ENCODE assay signal across 13 cellular contexts in the genomic region with DNA sequence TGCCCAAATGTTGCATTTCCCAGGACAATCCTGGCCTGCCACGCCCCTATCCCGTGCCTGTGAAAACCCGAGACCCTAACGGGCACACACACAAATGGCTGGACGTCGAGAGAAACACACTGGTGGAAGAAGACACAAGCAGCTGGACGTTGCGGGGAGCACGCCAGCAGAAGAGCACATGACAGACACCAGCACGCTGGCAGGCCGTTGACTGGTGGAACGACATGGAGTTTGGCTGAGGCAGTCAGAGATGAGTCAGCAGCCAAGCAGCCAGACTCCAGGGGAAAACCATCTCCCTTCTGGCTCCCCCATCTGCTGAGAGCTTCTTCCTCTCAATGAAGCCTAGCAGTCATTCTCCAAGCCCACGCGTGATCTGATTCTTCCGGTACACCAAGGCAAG.
A peak's percentile ranks its signal among the peaks of the same experiment; 100 is the strongest.
DNase-seq lines count a peak whose midpoint lies in the region; TF ChIP-seq lines count a peak whose summit lies in the region.
"Had no signal": no experiment of that assay in that cellular context is flagged by ENCODE, and none has a peak within 500 bp of the region (broad histone marks: within the 10 kb centered on the region; RNA-seq: fewer than 3 reads in every experiment).

No MANE protein-coding gene starts in this region.

- intact Hi-C loops in left ventricle myocardium inferior (cut with micrococcal nuclease), result no loop called here

- H3K79me2 ChIP-seq in H9 (ENCODE audit: insufficient read depth, low read length), result no peaks in the 10 kb centered on the region

- no peak for TF ChIP-seq CTCF in H9 (conservative IDR thresholded peaks at IDR 0.05)
- no peak for TF ChIP-seq CTCF in left ventricle myocardium inferior (IDR thresholded peaks at IDR 0.05; ENCODE audit: borderline replicate concordance)
- no peak for TF ChIP-seq CTCF in nephron progenitor cell (IDR thresholded peaks at IDR 0.05)

- no peak overlapping the region for H4K8ac ChIP-seq in H9 (replicated peaks; ENCODE audit: insufficient read length, low read depth, low read length)

- no peaks in the 10 kb centered on the region for H3K23me2 ChIP-seq in H9 (ENCODE audit: insufficient read length, low read depth, low read length, poor library complexity, severe bottlenecking)

- H3K18ac ChIP-seq in H9 (ENCODE audit: insufficient read length, low read depth, low read length), result no peak overlapping the region

- no peaks in the 10 kb centered on the region for H3K79me1 ChIP-seq in H9 (ENCODE audit: insufficient read depth, low read depth, low read length, poor library complexity, severe bottlenecking)

- H2AK5ac ChIP-seq in H9 (ENCODE audit: insufficient read length, low read length), result no peak overlapping the region

- no peak overlapping the region for H3T11ph ChIP-seq in H9 (ENCODE audit: low read length)

- no peak overlapping the region for H2BK20ac ChIP-seq in H9 (ENCODE audit: low read depth, low read length, poor library complexity, severe bottlenecking)

- no peaks in the 10 kb centered on the region for H3K27me3 ChIP-seq in H9 (ENCODE audit: insufficient read depth, low read length)
- H3K27me3 ChIP-seq in SJSA1 (replicated peaks), result no peaks in the 10 kb centered on the region
- no peaks in the 10 kb centered on the region for H3K27me3 ChIP-seq in left ventricle myocardium inferior (ENCODE audit: low read depth)

- no CpG with 5 or more reads among the region's 15 CpGs for WGBS in H9 (ENCODE audit: extremely low coverage, insufficient read length, low lambda C conversion rate)

- H3K56ac ChIP-seq in H9 (ENCODE audit: insufficient read length, low read depth, low read length), result no peak overlapping the region

- H3K27me3 Mint-ChIP-seq in H9 (ENCODE audit: low read depth) (no peaks in the 10 kb centered on the region), nephron progenitor cell (ENCODE audit: low read depth, poor library complexity) (peaks cover 3% of the 10 kb centered on the region)
- H3K27me3 Mint-ChIP-seq: activated naive CD4-positive, alpha-beta T cell treated with anti-CD3 and anti-CD28 coated beads, Interleukin-2, amount 50 U/mL, for 24 hours; B cell; progenitor cell of endocrine pancreas; T-cell had no signal

- no peak overlapping the region for H3K4me3 Mint-ChIP-seq in H9
- H3K4me3 Mint-ChIP-seq in nephron progenitor cell, result no peak overlapping the region
- H3K4me3 Mint-ChIP-seq: activated naive CD4-positive, alpha-beta T cell treated with anti-CD3 and anti-CD28 coated beads, Interleukin-2, amount 50 U/mL, for 24 hours; B cell; T-cell had no signal

- H3K27ac Mint-ChIP-seq in H9, result 0 out of 7 replicates have a peak overlapping the region, but pooled peaks of 1 of the 3 experiments have one; percentile 11
- no peak overlapping the region for H3K27ac Mint-ChIP-seq in nephron progenitor cell
- H3K27ac Mint-ChIP-seq: activated naive CD4-positive, alpha-beta T cell treated with anti-CD3 and anti-CD28 coated beads, Interleukin-2, amount 50 U/mL, for 24 hours; B cell; progenitor cell of endocrine pancreas; T-cell had no signal

- H2BK5ac ChIP-seq in H9 (ENCODE audit: insufficient read length, low read length), result no peak overlapping the region

- no peak overlapping the region for H2AFZ ChIP-seq in H9 (ENCODE audit: low read length)

- H3K27ac ChIP-seq in H9 (ENCODE audit: insufficient read length, low read depth, low read length) (no peak overlapping the region), SJSA1 (no peak overlapping the region), left ventricle myocardium inferior (replicated peaks) (no peak overlapping the region)

- H3K4me1 Mint-ChIP-seq in H9, result peaks cover 0 to 4% of the 10 kb centered on the region in 2 experiments; a peak in 2 of 4 replicates
- no peaks in the 10 kb centered on the region for H3K4me1 Mint-ChIP-seq in nephron progenitor cell
- H3K4me1 Mint-ChIP-seq: activated naive CD4-positive, alpha-beta T cell treated with anti-CD3 and anti-CD28 coated beads, Interleukin-2, amount 50 U/mL, for 24 hours; B cell; T-cell had no signal

- peak; percentile 10 for DNase-seq in AG20443 (ENCODE audit: low spot score)
- DNase-seq in H9, result peak; percentile 36
- peak; percentile 8 to 47 for DNase-seq in SJSA1 (ENCODE audit: low read depth in 1 of 2, low spot score in 2 of 2)
- DNase-seq in left ventricle myocardium inferior, result peak; percentile 29
- no peak for DNase-seq in nucleus accumbens (lab: John Stamatoyannopoulos, UW)
- no peak for DNase-seq in nephron progenitor cell
- no peak for DNase-seq in NCI-H2029 (lab: John Stamatoyannopoulos, UW)
- DNase-seq in GM19240 (ENCODE audit: insufficient read length, low spot score), result no peak
- DNase-seq: MM.1S, T-cell had no signal

- no peak overlapping the region for H3K4me2 ChIP-seq in H9 (ENCODE audit: insufficient read depth, insufficient read length, low read length)

- H4K5ac ChIP-seq in H9 (ENCODE audit: insufficient read length, low read depth, low read length), result no peak overlapping the region

- H3K9me3 ChIP-seq in H9 (ENCODE audit: control insufficient read depth, low read depth, low read length), result no peaks in the 10 kb centered on the region
- 0 out of 2 replicates have a peak, but pooled peaks cover 10% of the 10 kb centered on the region for H3K9me3 ChIP-seq in SJSA1 (replicated peaks)
- H3K9me3 ChIP-seq in left ventricle myocardium inferior (replicated peaks), result peaks cover 8% of the 10 kb centered on the region

- H2BK12ac ChIP-seq in H9 (ENCODE audit: insufficient read length, low read depth, low read length), result no peak overlapping the region

- H3K9me3 Mint-ChIP-seq in H9 (peaks cover 2 to 10% of the 10 kb centered on the region in 2 experiments; a peak in 3 of 5 replicates), nephron progenitor cell (no peaks in the 10 kb centered on the region)

- H3K23ac ChIP-seq in H9 (ENCODE audit: insufficient read length, low read depth, low read length), result no peak overlapping the region

- no peak overlapping the region for H3K4ac ChIP-seq in H9 (ENCODE audit: low read depth, low read length)

- no peaks in the 10 kb centered on the region for H3K36me3 Mint-ChIP-seq in H9 (ENCODE audit: insufficient read depth in 1 of 3, low read depth in 3 of 3)
- no peaks in the 10 kb centered on the region for H3K36me3 Mint-ChIP-seq in nephron progenitor cell (ENCODE audit: low read depth)
- H3K36me3 Mint-ChIP-seq: activated naive CD4-positive, alpha-beta T cell treated with anti-CD3 and anti-CD28 coated beads, Interleukin-2, amount 50 U/mL, for 24 hours; T-cell had no signal

- H2BK120ac ChIP-seq in H9 (ENCODE audit: low read depth, low read length, poor library complexity, severe bottlenecking), result no peak overlapping the region

- no peaks in the 10 kb centered on the region for H3K36me3 ChIP-seq in SJSA1
- H3K36me3 ChIP-seq in left ventricle myocardium inferior, result no peaks in the 10 kb centered on the region

- no peak overlapping the region for H3K9ac ChIP-seq in H9 (ENCODE audit: extremely low read depth, insufficient read length, low read length)

- no peak overlapping the region; the same call in 1 of the 2 replicates for H3K14ac ChIP-seq in H9 (ENCODE audit: insufficient read depth, low read length)

- H3K4me3 ChIP-seq in SJSA1 (no peak overlapping the region), left ventricle myocardium inferior (no peak overlapping the region)

- no peaks in the 10 kb centered on the region for H4K20me1 ChIP-seq in H9 (ENCODE audit: control insufficient read depth, insufficient read depth, insufficient read length)

- no peak overlapping the region for H4K91ac ChIP-seq in H9 (ENCODE audit: insufficient read length, low read depth, low read length)

- no peaks in the 10 kb centered on the region for H3K4me1 ChIP-seq in H9 (ENCODE audit: insufficient read depth, low read length)
- H3K4me1 ChIP-seq in SJSA1 (replicated peaks), result no peaks in the 10 kb centered on the region
- no peaks in the 10 kb centered on the region for H3K4me1 ChIP-seq in left ventricle myocardium inferior

- no peak overlapping the region for H2BK15ac ChIP-seq in H9 (ENCODE audit: low read depth, low read length)

Comparison
In these comparisons a context has a peak if more than half of its experiments do, and no peak if none do; other contexts are left out.
1. DNase-seq: peak in AG20443 (single experiment), H9 (single experiment), SJSA1 (2 of 2) and left ventricle myocardium inferior (single experiment); none in nucleus accumbens (0 of 56), nephron progenitor cell (single experiment), NCI-H2029 (single experiment) and GM19240 (single experiment).